ENCODE assay signal across 13 cellular contexts in genomic region chr3:144843099-144843498, GRCh38.
A peak's percentile ranks its signal among the peaks of the same experiment; 100 is the strongest.
DNase-seq lines count a peak whose midpoint lies in the region; ATAC-seq lines count a peak whose summit lies in the region.
"Had no signal": no experiment of that assay in that cellular context is flagged by ENCODE, and none has a peak within 500 bp of the region (broad histone marks: within the 10 kb centered on the region; RNA-seq: fewer than 3 reads in every experiment).

No MANE protein-coding gene starts in this region.

- DNase-seq in NCI-H524 (lab: John Stamatoyannopoulos, UW) (peak; percentile 30 to 33), astrocyte of the hippocampus (ENCODE audit: low read depth, low spot score) (peak; percentile 4), myocyte (ENCODE audit: low read depth) (peak; percentile 14), NCI-H1105 treated with DMSO at 0.1 percent for 48 hours (lab: John Stamatoyannopoulos, UW) (no peak), DMS153 treated with DMSO at 0.1 percent for 48 hours (lab: John Stamatoyannopoulos, UW; ENCODE audit: unreplicated experiment) (no peak), NCI-H187 (lab: John Stamatoyannopoulos, UW) (no peak)
- no peak for DNase-seq in activated naive CD4-positive, alpha-beta T cell (lab: John Stamatoyannopoulos, UW)
- DNase-seq: activated CD4-positive, CD25-positive, alpha-beta regulatory T cell treated with anti-CD3 and anti-CD28 coated beads, Interleukin-2, amount 50 U/mL, for 72 hours; activated T-cell treated with anti-CD3 and anti-CD28 coated beads, Interleukin-2, amount 50 U/mL, for 1 hour; DMS79; effector memory CD4-positive, alpha-beta T cell; right cardiac atrium had no signal

- ATAC-seq in GM18502 (IDR thresholded peaks at IDR 0.05; ENCODE audit: poor library complexity, unreplicated experiment) = peak; percentile 73
- ATAC-seq: right cardiac atrium had no signal

Comparison
In these comparisons a context has a peak if more than half of its experiments do, and no peak if none do; other contexts are left out.
1. DNase-seq: peak in NCI-H524 (2 of 2), astrocyte of the hippocampus (single experiment) and myocyte (single experiment); none in NCI-H1105 treated with DMSO at 0.1 percent for 48 hours (single experiment), activated naive CD4-positive, alpha-beta T cell (0 of 4), DMS153 treated with DMSO at 0.1 percent for 48 hours (single experiment) and NCI-H187 (0 of 2).